ENCODE assay signal across 8 cellular contexts in the genomic region with DNA sequence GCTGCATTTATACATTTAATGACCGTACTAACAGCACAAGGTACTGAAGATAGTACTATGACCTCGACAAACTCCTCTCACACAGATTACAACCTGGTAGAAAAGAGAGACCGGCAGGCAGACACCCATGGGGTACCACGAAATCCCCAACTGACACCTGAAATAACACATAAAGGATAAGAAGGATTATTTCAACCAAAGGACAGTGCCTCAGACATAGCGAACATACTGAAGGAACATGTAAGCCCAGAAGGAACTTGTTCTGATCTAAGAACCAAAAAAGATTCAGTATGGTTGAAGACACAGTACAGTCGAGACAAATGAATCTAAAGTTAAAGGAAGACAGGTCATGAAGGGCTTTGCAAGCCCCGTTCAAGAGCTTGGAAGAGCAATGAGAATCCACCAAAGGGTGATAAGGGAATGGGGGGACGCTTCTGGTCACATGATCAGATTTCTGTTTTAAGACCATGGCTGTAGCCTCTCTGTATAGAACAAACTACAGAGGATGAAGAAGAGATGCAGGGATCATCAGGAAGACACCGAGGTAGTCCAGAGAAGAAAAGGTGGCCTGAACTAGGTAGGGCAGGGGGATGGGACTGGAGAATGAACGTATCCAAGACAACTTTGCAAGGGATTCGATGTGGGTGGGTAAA. TPM values are rescaled to one million over a fixed set of nuclear protein-coding genes. Genes with fewer than 3 reads are reported as not detected.
DNase-seq lines count a peak whose midpoint lies in the region; ATAC-seq lines count a peak whose summit lies in the region.

No MANE protein-coding gene starts in this region.

- H3K36me3 ChIP-seq in iPS-15b (ENCODE audit: control insufficient read depth, insufficient read depth, low read length) (peaks cover 5% of the 10 kb centered on the region), stomach smooth muscle (ENCODE audit: control insufficient read depth in 2 of 2, insufficient read depth in 2 of 2, low read length in 2 of 2) (peaks cover 5 to 7% of the 10 kb centered on the region in 2 donors)

- ATAC-seq in GM19397 (IDR thresholded peaks at IDR 0.05; ENCODE audit: unreplicated experiment) = no peak

- DNase-seq in NCI-H748 (lab: John Stamatoyannopoulos, UW; ENCODE audit: unreplicated experiment) = peak; percentile 29
- DNase-seq in NCI-H748 treated with DMSO at 0.1 percent for 48 hours (lab: John Stamatoyannopoulos, UW) = no peak
- no peak for DNase-seq in activated T-helper 1 cell treated with anti-CD3 and anti-CD28 coated beads, Interleukin-12 subunit alpha, Interleukin-12 subunit beta, Interleukin-2, Interleukin-4 antibody, amounts not matched to agents 30 ng/mL and 10 ng/mL and 1 ng/mL, durations not matched to agents 14 hours and 24 hours and 36 hours (ENCODE audit: low spot score)
- DNase-seq in GM19238 (ENCODE audit: insufficient read length, low spot score) = no peak
- DNase-seq in putamen (ENCODE audit: low spot score) = no peak

- H3K9ac ChIP-seq in iPS-15b (ENCODE audit: low read depth, low read length) (peak overlapping the region; percentile 88), stomach smooth muscle (ENCODE audit: low read length in 2 of 2) (peak overlapping the region; percentile 95 to 96)

- no peaks in the 10 kb centered on the region for H3K4me1 ChIP-seq in iPS-15b (ENCODE audit: control insufficient read depth, insufficient read depth, low read length)
- H3K4me1 ChIP-seq in stomach smooth muscle (ENCODE audit: control insufficient read depth, insufficient read depth, low read length) = peaks cover 22% of the 10 kb centered on the region

- H3K9me3 ChIP-seq in iPS-15b (ENCODE audit: control insufficient read depth, insufficient read depth, low read length) (no peaks in the 10 kb centered on the region), stomach smooth muscle (ENCODE audit: control insufficient read depth in 2 of 2, low read length in 2 of 2) (no peaks in the 10 kb centered on the region)

- intact Hi-C loops in activated T-helper 1 cell treated with anti-CD3 and anti-CD28 coated beads, Interleukin-12 subunit alpha, Interleukin-12 subunit beta, Interleukin-2, Interleukin-4 antibody, amounts not matched to agents 30 ng/mL and 10 ng/mL and 1 ng/mL, durations not matched to agents 14 hours and 24 hours and 36 hours (cut with micrococcal nuclease) = loop anchor here (5.0 kb wide), 1 partner anchor 358 kb away; no protein-coding TSS in a partner anchor

- no peaks in the 10 kb centered on the region for H3K27me3 Mint-ChIP-seq in activated T-helper 1 cell treated with anti-CD3 and anti-CD28 coated beads, Interleukin-12 subunit alpha, Interleukin-12 subunit beta, Interleukin-2, Interleukin-4 antibody, amounts not matched to agents 30 ng/mL and 10 ng/mL and 1 ng/mL, durations not matched to agents 14 hours and 24 hours and 36 hours (ENCODE audit: insufficient read depth)

- H3K4me3 ChIP-seq in iPS-15b (ENCODE audit: low read depth, low read length) (peak overlapping the region; percentile 100), stomach smooth muscle (ENCODE audit: low read length in 2 of 2) (peak overlapping the region; percentile 64 to 96)

- H3K4me1 Mint-ChIP-seq in activated T-helper 1 cell treated with anti-CD3 and anti-CD28 coated beads, Interleukin-12 subunit alpha, Interleukin-12 subunit beta, Interleukin-2, Interleukin-4 antibody, amounts not matched to agents 30 ng/mL and 10 ng/mL and 1 ng/mL, durations not matched to agents 14 hours and 24 hours and 36 hours (ENCODE audit: low read depth) = peaks cover 48% of the 10 kb centered on the region

- peaks cover 14% of the 10 kb centered on the region for H3K36me3 Mint-ChIP-seq in activated T-helper 1 cell treated with anti-CD3 and anti-CD28 coated beads, Interleukin-12 subunit alpha, Interleukin-12 subunit beta, Interleukin-2, Interleukin-4 antibody, amounts not matched to agents 30 ng/mL and 10 ng/mL and 1 ng/mL, durations not matched to agents 14 hours and 24 hours and 36 hours (ENCODE audit: low read depth)

- H3K9me3 Mint-ChIP-seq in activated T-helper 1 cell treated with anti-CD3 and anti-CD28 coated beads, Interleukin-12 subunit alpha, Interleukin-12 subunit beta, Interleukin-2, Interleukin-4 antibody, amounts not matched to agents 30 ng/mL and 10 ng/mL and 1 ng/mL, durations not matched to agents 14 hours and 24 hours and 36 hours = no peaks in the 10 kb centered on the region

- H3K27me3 ChIP-seq in iPS-15b (ENCODE audit: control insufficient read depth, insufficient read depth, low read length) (no peaks in the 10 kb centered on the region), stomach smooth muscle (ENCODE audit: control insufficient read depth in 1 of 2, insufficient read depth in 2 of 2, low read length in 2 of 2) (no peaks in the 10 kb centered on the region)

- peak overlapping the region; percentile 94 for H3K27ac ChIP-seq in stomach smooth muscle (ENCODE audit: low read length)

- peak overlapping the region; percentile 96 for H3K4me3 Mint-ChIP-seq in activated T-helper 1 cell treated with anti-CD3 and anti-CD28 coated beads, Interleukin-12 subunit alpha, Interleukin-12 subunit beta, Interleukin-2, Interleukin-4 antibody, amounts not matched to agents 30 ng/mL and 10 ng/mL and 1 ng/mL, durations not matched to agents 14 hours and 24 hours and 36 hours

- H3K27ac Mint-ChIP-seq in activated T-helper 1 cell treated with anti-CD3 and anti-CD28 coated beads, Interleukin-12 subunit alpha, Interleukin-12 subunit beta, Interleukin-2, Interleukin-4 antibody, amounts not matched to agents 30 ng/mL and 10 ng/mL and 1 ng/mL, durations not matched to agents 14 hours and 24 hours and 36 hours = peak overlapping the region; percentile 80

RNA-seq across cellular contexts. Expression of a gene that starts 0.9 kb away (rescaled TPM):
- total RNA-seq in activated T-helper 1 cell treated with anti-CD3 and anti-CD28 coated beads, Interleukin-12 subunit alpha, Interleukin-12 subunit beta, Interleukin-2, Interleukin-4 antibody, amounts not matched to agents 30 ng/mL and 10 ng/mL and 1 ng/mL, durations not matched to agents 14 hours and 24 hours and 36 hours = 48.8 and 51.0 TPM in 2 replicates

RNA-seq across cellular contexts. Expression of a gene that starts 26.3 kb away (rescaled TPM):
- total RNA-seq in activated T-helper 1 cell treated with anti-CD3 and anti-CD28 coated beads, Interleukin-12 subunit alpha, Interleukin-12 subunit beta, Interleukin-2, Interleukin-4 antibody, amounts not matched to agents 30 ng/mL and 10 ng/mL and 1 ng/mL, durations not matched to agents 14 hours and 24 hours and 36 hours = 72.5 and 77.2 TPM in 2 replicates
